1 cellular context compared by ENCODE assay signal in genomic region chr14:73027984-73028383, GRCh38.
TF ChIP-seq lines count a peak whose summit lies in the region.

No MANE protein-coding gene starts in this region.

TF ChIP-seq in GM23338, 12 proteins besides CTCF, POLR2A, EP300 and RAD21 (continued from another document):
- TF ChIP-seq REST (IDR thresholded peaks at IDR 0.05; ENCODE audit: unreplicated experiment) (no peak), EZH2phosphoT487 (IDR thresholded peaks at IDR 0.05; ENCODE audit: unreplicated experiment) (no peak), ZNF331 (CRISPR knock-in tag; IDR thresholded peaks at IDR 0.05; ENCODE audit: low read depth) (no peak), POLR2AphosphoS5 (IDR thresholded peaks at IDR 0.05; ENCODE audit: low read depth) (no peak)
